ENCODE assay signal across 2 cellular contexts in genomic region chr2:46922049-46922448, GRCh38.
TF ChIP-seq lines count a peak whose summit lies in the region.

No MANE protein-coding gene starts in this region.

TF ChIP-seq in HCT116, 20 proteins besides CTCF, POLR2A, EP300 and RAD21 (continued from another document):
- no peak for TF ChIP-seq ATF3 (IDR thresholded peaks at IDR 0.05)
TF ChIP-seq in HCT116: peak in this region for 0.

TF ChIP-seq in SK-N-SH treated with all-trans-retinoic acid at 6 μM for 48 hours, 23 proteins besides CTCF, POLR2A, EP300 and RAD21 (continued from another document):
- TF ChIP-seq ZNF8 (CRISPR knock-in tag; IDR thresholded peaks at IDR 0.05): no peak
- TF ChIP-seq PPARA (CRISPR knock-in tag; IDR thresholded peaks at IDR 0.05; ENCODE audit: borderline replicate concordance): no peak
- TF ChIP-seq SNAI2 (CRISPR knock-in tag; IDR thresholded peaks at IDR 0.05): no peak
- no peak for TF ChIP-seq OSR1 (CRISPR knock-in tag; IDR thresholded peaks at IDR 0.05)
